In genomic region chr12:65277994-65278575, GRCh38 we compare ENCODE assay signal across 9 cellular contexts. TPM values are rescaled to one million over a fixed set of nuclear protein-coding genes. Genes with fewer than 3 reads are reported as not detected.
DNase-seq lines count a peak whose midpoint lies in the region; ATAC-seq, FAIRE-seq and TF ChIP-seq lines count a peak whose summit lies in the region.
"Had no signal": no experiment of that assay in that cellular context is flagged by ENCODE, and none has a peak within 500 bp of the region (broad histone marks: within the 10 kb centered on the region; RNA-seq: fewer than 3 reads in every experiment).

No MANE protein-coding gene starts in this region.

- H3K27ac ChIP-seq in HL-60 (replicated peaks) (peak overlapping the region; percentile 88; the same call in 1 of the 2 replicates), astrocyte (ENCODE audit: low read depth, low read length) (peak overlapping the region; percentile 85), kidney (ENCODE audit: low read depth in 2 of 2, low read length in 2 of 2) (peak overlapping the region in 1 of 2 donors; percentile 37), testis (peak overlapping the region; percentile 92 to 94)
- H3K27ac ChIP-seq: epithelial cell of prostate had no signal

- no peaks in the 10 kb centered on the region for H3K27me3 Mint-ChIP-seq in astrocyte (ENCODE audit: low read depth, unreplicated experiment)

- peak overlapping the region; percentile 31 for H3K27ac Mint-ChIP-seq in astrocyte (ENCODE audit: unreplicated experiment)

- TF ChIP-seq POLR2A in testis (IDR thresholded peaks at IDR 0.05) = no peak

- H3K4me3 Mint-ChIP-seq in astrocyte (ENCODE audit: unreplicated experiment) = peak overlapping the region; percentile 86

- 17 to 18% methylated on average over 20 to 23 of the region's 23 CpGs for WGBS in testis, 2 donors

- H3K4me3 ChIP-seq in HL-60 (replicated peaks; ENCODE audit: insufficient read depth, low read length) (peak overlapping the region; percentile 88), astrocyte (ENCODE audit: insufficient read depth, low read depth, low read length) (peak overlapping the region; percentile 85), kidney (ENCODE audit: low read length in 2 of 2) (peak overlapping the region; percentile 52 to 68), testis (peak overlapping the region; percentile 86 to 95)

- peaks cover 42% of the 10 kb centered on the region for H3K79me2 ChIP-seq in astrocyte (ENCODE audit: insufficient read depth, low read length)

- intact Hi-C loops in kidney (cut with DNase I) = no loop called here
- intact Hi-C loops in testis (cut with DNase I; ENCODE audit: low total_unique reads) = no loop called here

- H3K36me3 ChIP-seq in astrocyte (ENCODE audit: insufficient read depth, low read length) = no peaks in the 10 kb centered on the region
- no peaks in the 10 kb centered on the region for H3K36me3 ChIP-seq in kidney (ENCODE audit: control insufficient read depth in 1 of 2, insufficient read depth in 2 of 2, low read length in 2 of 2)
- no peaks in the 10 kb centered on the region for H3K36me3 ChIP-seq in testis (ENCODE audit: low read depth, missing control alignments)

- peaks cover 5% of the 10 kb centered on the region for H3K4me1 ChIP-seq in astrocyte (ENCODE audit: insufficient read depth, low read length)
- peaks cover 0 to 7% of the 10 kb centered on the region in 2 donors for H3K4me1 ChIP-seq in kidney (ENCODE audit: control insufficient read depth in 1 of 2, insufficient read depth in 1 of 2, low read depth in 1 of 2, low read length in 2 of 2)
- no peaks in the 10 kb centered on the region for H3K4me1 ChIP-seq in testis

- no peak for DNase-seq in HL-60 (ENCODE audit: low read depth in 1 of 2, low spot score in 1 of 2)
- DNase-seq in astrocyte (ENCODE audit: low read depth) = no peak
- DNase-seq in kidney = no peak
- peak; percentile 17 for DNase-seq in testis
- no peak for DNase-seq in NCI-H2171 (lab: John Stamatoyannopoulos, UW)
- DNase-seq: Karpas-422 had no signal

- ATAC-seq in HG03460 (IDR thresholded peaks at IDR 0.05; ENCODE audit: unreplicated experiment) (no peak), GM21723 (IDR thresholded peaks at IDR 0.05; ENCODE audit: unreplicated experiment) (no peak)

- TF ChIP-seq CTCF in HL-60 (IDR thresholded peaks at IDR 0.05; ENCODE audit: insufficient read depth, low read length) (no peak), astrocyte (IDR thresholded peaks at IDR 0.05; ENCODE audit: insufficient read depth, low read depth, low read length) (no peak), kidney (IDR thresholded peaks at IDR 0.05; ENCODE audit: borderline replicate concordance, extremely low read depth, insufficient read depth) (no peak), testis (IDR thresholded peaks at IDR 0.05) (no peak)

- H3K9ac ChIP-seq in astrocyte (ENCODE audit: low read length) = peak overlapping the region; percentile 92
- peak overlapping the region in 1 of 2 donors; percentile 24 for H3K9ac ChIP-seq in kidney (ENCODE audit: low read length in 2 of 2)

- H3K4me2 ChIP-seq in astrocyte (ENCODE audit: low read length) = peak overlapping the region; percentile 94

- H2AFZ ChIP-seq in astrocyte (ENCODE audit: low read depth, low read length) = peak overlapping the region; percentile 97

- peaks cover 16% of the 10 kb centered on the region for H3K4me1 Mint-ChIP-seq in astrocyte (ENCODE audit: low read depth, unreplicated experiment)

- no peak for FAIRE-seq in astrocyte (lab: Jason Lieb, UNC)
- no peak for FAIRE-seq in kidney (lab: Jason Lieb, UNC)

- H3K9me3 ChIP-seq in astrocyte (ENCODE audit: insufficient read depth, low read depth, low read length) (no peaks in the 10 kb centered on the region), kidney (ENCODE audit: control insufficient read depth in 1 of 2, low read length in 2 of 2) (no peaks in the 10 kb centered on the region), testis (no peaks in the 10 kb centered on the region)

- no peaks in the 10 kb centered on the region for H3K9me3 Mint-ChIP-seq in astrocyte (ENCODE audit: unreplicated experiment)

- no peaks in the 10 kb centered on the region for H3K27me3 ChIP-seq in HL-60 (ENCODE audit: insufficient read depth, poor library complexity, severe bottlenecking)
- no peaks in the 10 kb centered on the region for H3K27me3 ChIP-seq in astrocyte (ENCODE audit: insufficient read depth, low read length)
- no peaks in the 10 kb centered on the region for H3K27me3 ChIP-seq in testis

- H3K36me3 Mint-ChIP-seq in astrocyte (ENCODE audit: low read depth, unreplicated experiment) = no peaks in the 10 kb centered on the region

- peaks cover 26% of the 10 kb centered on the region for H4K20me1 ChIP-seq in astrocyte (ENCODE audit: insufficient read depth, low read length)

RNA-seq across cellular contexts. Expression of gene MSRB3, which starts 0.4 kb away (rescaled TPM):
- total RNA-seq in astrocyte (73.0 and 79.0 TPM in 2 replicates), kidney (35.9 TPM), testis (10 to 100 TPM; 15.1 to 17.2 TPM)
- polyA plus RNA-seq in kidney (ENCODE audit: insufficient read depth, low read depth, low replicate concordance) (10.3 TPM), testis (ENCODE audit: insufficient read depth, low read depth, low replicate concordance) (20.0 TPM)
